26 cellular contexts compared by ENCODE assay signal in genomic region chr15:49712846-49713450, GRCh38.
DNase-seq lines count a peak whose midpoint lies in the region; ATAC-seq and TF ChIP-seq lines count a peak whose summit lies in the region.
"Had no signal": no experiment of that assay in that cellular context is flagged by ENCODE, and none has a peak within 500 bp of the region (broad histone marks: within the 10 kb centered on the region; RNA-seq: fewer than 3 reads in every experiment).

No MANE protein-coding gene starts in this region.

- H3K4me3 Mint-ChIP-seq in endodermal cell: no peak overlapping the region
- H3K4me3 Mint-ChIP-seq in naive thymus-derived CD8-positive, alpha-beta T cell: no peak overlapping the region
- H3K4me3 Mint-ChIP-seq: neural crest cell had no signal

- no peaks in the 10 kb centered on the region for H3K36me3 Mint-ChIP-seq in endodermal cell (ENCODE audit: low read depth)
- H3K36me3 Mint-ChIP-seq in naive thymus-derived CD8-positive, alpha-beta T cell: peaks cover 0 to 31% (median 7%) of the 10 kb centered on the region in 3 donors

- POLR2A ChIA-PET in naive thymus-derived CD8-positive, alpha-beta T cell (lab: Charles Lee): no interaction called here

- peaks cover 8% of the 10 kb centered on the region for H3K4me1 ChIP-seq in endodermal cell (ENCODE audit: control insufficient read depth, insufficient read depth, low read length)

- no peaks in the 10 kb centered on the region for H3K36me3 ChIP-seq in endodermal cell (ENCODE audit: control insufficient read depth, insufficient read depth, low read length)
- H3K36me3 ChIP-seq: cardiac muscle cell, heart left ventricle, left lung, tibial artery, WERI-Rb-1 had no signal

- H3K27ac Mint-ChIP-seq in endodermal cell: no peak overlapping the region
- no peak overlapping the region for H3K27ac Mint-ChIP-seq in naive thymus-derived CD8-positive, alpha-beta T cell
- H3K27ac Mint-ChIP-seq: progenitor cell of endocrine pancreas had no signal

- TF ChIP-seq CTCF in endodermal cell (conservative IDR thresholded peaks at IDR 0.05): no peak

- 83 to 100% methylated on average over 1 to 2 of the region's 2 CpGs for WGBS in endodermal cell (ENCODE audit: insufficient coverage in 1 of 2, insufficient read length in 1 of 2), 2 experiments

- H3K27me3 Mint-ChIP-seq in endodermal cell (ENCODE audit: insufficient read depth): peaks cover 12% of the 10 kb centered on the region
- H3K27me3 Mint-ChIP-seq in naive thymus-derived CD8-positive, alpha-beta T cell: peaks cover 0 to 8% (median 2%) of the 10 kb centered on the region in 5 donors
- H3K27me3 Mint-ChIP-seq: progenitor cell of endocrine pancreas had no signal

- no peak overlapping the region for H3K4me3 ChIP-seq in endodermal cell (ENCODE audit: low read length)
- H3K4me3 ChIP-seq: cardiac muscle cell, GM12878, heart left ventricle, left lung, tibial artery had no signal

- peaks cover 22% of the 10 kb centered on the region for H3K9me3 Mint-ChIP-seq in endodermal cell
- H3K9me3 Mint-ChIP-seq in naive thymus-derived CD8-positive, alpha-beta T cell: peaks cover 18 to 45% (median 31%) of the 10 kb centered on the region in 9 donors

- H3K9ac ChIP-seq in endodermal cell (ENCODE audit: extremely low read depth, low read length, poor library complexity, severe bottlenecking): no peak overlapping the region

- H3K9me3 ChIP-seq in endodermal cell (ENCODE audit: control insufficient read depth, low read length): peaks cover 30% of the 10 kb centered on the region

- DNase-seq in DMS79 treated with DMSO at 0.1 percent for 48 hours (lab: John Stamatoyannopoulos, UW) (peak; percentile 65), NCI-H1092 (lab: John Stamatoyannopoulos, UW) (peak; percentile 9), NCI-H345 (lab: John Stamatoyannopoulos, UW) (peak; percentile 53), endodermal cell (peak; percentile 71), NCI-H82 treated with DMSO at 0.1 percent for 48 hours (lab: John Stamatoyannopoulos, UW; ENCODE audit: unreplicated experiment) (no peak), germinal center (ENCODE audit: low spot score) (no peak)
- DNase-seq in naive thymus-derived CD8-positive, alpha-beta T cell: no peak
- DNase-seq: activated CD4-positive, alpha-beta T cell treated with anti-CD3 and anti-CD28 coated beads, Interleukin-2, amount 50 U/mL, for 4 hours; activated gamma-delta T cell; amygdala; dermis blood vessel endothelial cell; DMS 273 treated with DMSO at 0.1 percent for 48 hours; GOT3; heart left ventricle; left lung; stimulated activated CD4-positive, alpha-beta T cell treated with anti-CD3 and anti-CD28 coated beads, Interleukin-2, amount 100 ng/mL, for 24 hours; stimulated activated naive CD4-positive, alpha-beta T cell treated with Interleukin-2 at 50 U/mL for 16 hours; T-helper 2 cell; tibial artery; WERI-Rb-1 had no signal

- H3K27me3 ChIP-seq in endodermal cell (ENCODE audit: control insufficient read depth, insufficient read depth, low read length, poor library complexity, severe bottlenecking): peaks cover 10% of the 10 kb centered on the region
- H3K27me3 ChIP-seq: cardiac muscle cell, heart left ventricle, left lung, tibial artery had no signal

- no peak for ATAC-seq in naive thymus-derived CD8-positive, alpha-beta T cell
- ATAC-seq in HG03175 (IDR thresholded peaks at IDR 0.05; ENCODE audit: unreplicated experiment): no peak
- ATAC-seq: GM12878, heart left ventricle, left lung, Panc1 had no signal

- H3K27ac ChIP-seq in endodermal cell (ENCODE audit: low read depth, low read length): no peak overlapping the region
- H3K27ac ChIP-seq: cardiac muscle cell, tibial artery, WERI-Rb-1 had no signal

- peaks cover 15% of the 10 kb centered on the region for H3K4me1 Mint-ChIP-seq in endodermal cell
- H3K4me1 Mint-ChIP-seq in naive thymus-derived CD8-positive, alpha-beta T cell: peaks cover 0 to 5% (median 0%) of the 10 kb centered on the region in 4 donors
- H3K4me1 Mint-ChIP-seq: neural crest cell had no signal

Comparison
In these comparisons a context has a peak if more than half of its experiments do, and no peak if none do; other contexts are left out.
1. DNase-seq: peak in DMS79 treated with DMSO at 0.1 percent for 48 hours (single experiment), NCI-H1092 (single experiment), NCI-H345 (single experiment) and endodermal cell (single experiment); none in naive thymus-derived CD8-positive, alpha-beta T cell (0 of 10), NCI-H82 treated with DMSO at 0.1 percent for 48 hours (single experiment) and germinal center (single experiment).